Comparison of ENCODE assay signal across 9 cellular contexts in genomic region chr1:247209306-247209900, GRCh38. TPM values are rescaled to one million over a fixed set of nuclear protein-coding genes. Genes with fewer than 3 reads are reported as not detected.
DNase-seq lines count a peak whose midpoint lies in the region; ATAC-seq and TF ChIP-seq lines count a peak whose summit lies in the region.
"Had no signal": no experiment of that assay in that cellular context is flagged by ENCODE, and none has a peak within 500 bp of the region (broad histone marks: within the 10 kb centered on the region; RNA-seq: fewer than 3 reads in every experiment).

No MANE protein-coding gene starts in this region.

- ATAC-seq in WTC11, result 0 out of 2 replicates have a peak, but pooled peaks have one; percentile 3

- POLR2A ChIA-PET in WTC11 (lab: Charles Lee), result no interaction called here

- CTCF ChIA-PET in WTC11 (lab: Charles Lee), result no interaction called here

- intact Hi-C loops in posterior vena cava (cut with DNase I), result no loop called here

- peaks cover 20% of the 10 kb centered on the region for H3K9me3 Mint-ChIP-seq in T-helper 1 cell treated with Interleukin-12 subunit alpha and Interleukin-12 subunit beta and Interleukin-4 antibody, amounts not matched to agents 30 μg/mL and 1 μg/mL, for 36 hours
- no peaks in the 10 kb centered on the region for H3K9me3 Mint-ChIP-seq in WTC11

- H3K4me1 ChIP-seq in iPS-18a (ENCODE audit: control insufficient read depth, low read depth, low read length), result peaks cover 8% of the 10 kb centered on the region
- H3K4me1 ChIP-seq in stomach smooth muscle (ENCODE audit: control insufficient read depth, insufficient read depth, low read length), result peaks cover 13% of the 10 kb centered on the region

- DNase-seq in T-helper 1 cell (no peak), WTC11 (ENCODE audit: low spot score) (no peak), posterior vena cava (ENCODE audit: low spot score) (no peak), superior temporal gyrus (ENCODE audit: extremely low spot score) (no peak), cortex of kidney (lab: John Stamatoyannopoulos, UW) (no peak)
- DNase-seq: NCI-H748 treated with DMSO at 0.1 percent for 48 hours had no signal

- H3K4me1 Mint-ChIP-seq in T-helper 1 cell treated with Interleukin-12 subunit alpha and Interleukin-12 subunit beta and Interleukin-4 antibody, amounts not matched to agents 30 μg/mL and 1 μg/mL, for 36 hours (ENCODE audit: low read depth), result peaks cover 43% of the 10 kb centered on the region
- H3K4me1 Mint-ChIP-seq in WTC11, result peaks cover 33% of the 10 kb centered on the region

- no peak for TF ChIP-seq CTCF in WTC11 (IDR thresholded peaks at IDR 0.05)

- peak overlapping the region; percentile 71 for H3K4me3 ChIP-seq in iPS-18a (ENCODE audit: low read length)
- peak overlapping the region; percentile 77 to 95 for H3K4me3 ChIP-seq in stomach smooth muscle (ENCODE audit: low read length in 2 of 2)

- H3K4me3 Mint-ChIP-seq in T-helper 1 cell treated with Interleukin-12 subunit alpha and Interleukin-12 subunit beta and Interleukin-4 antibody, amounts not matched to agents 30 μg/mL and 1 μg/mL, for 36 hours, result peak overlapping the region; percentile 92
- H3K4me3 Mint-ChIP-seq in WTC11, result peak overlapping the region; percentile 87

- H3K27me3 ChIP-seq in iPS-18a (ENCODE audit: control insufficient read depth, insufficient read depth, low read length), result no peaks in the 10 kb centered on the region
- H3K27me3 ChIP-seq in stomach smooth muscle (ENCODE audit: control insufficient read depth in 1 of 2, insufficient read depth in 2 of 2, low read length in 2 of 2), result no peaks in the 10 kb centered on the region

- H3K9me3 ChIP-seq in iPS-18a (ENCODE audit: control insufficient read depth, low read depth, low read length), result no peaks in the 10 kb centered on the region
- no peaks in the 10 kb centered on the region for H3K9me3 ChIP-seq in stomach smooth muscle (ENCODE audit: control insufficient read depth in 2 of 2, low read length in 2 of 2)

- H3K9ac ChIP-seq in iPS-18a (ENCODE audit: low read length) (peak overlapping the region; percentile 60), stomach smooth muscle (ENCODE audit: low read length in 2 of 2) (peak overlapping the region; percentile 42 to 86)

- H3K27ac ChIP-seq in iPS-18a (ENCODE audit: low read length) (no peak overlapping the region), stomach smooth muscle (ENCODE audit: low read length) (no peak overlapping the region)

- peak overlapping the region; percentile 57 for H3K27ac Mint-ChIP-seq in T-helper 1 cell treated with Interleukin-12 subunit alpha and Interleukin-12 subunit beta and Interleukin-4 antibody, amounts not matched to agents 30 μg/mL and 1 μg/mL, for 36 hours
- H3K27ac Mint-ChIP-seq in WTC11, result no peak overlapping the region

- H3K36me3 Mint-ChIP-seq in T-helper 1 cell treated with Interleukin-12 subunit alpha and Interleukin-12 subunit beta and Interleukin-4 antibody, amounts not matched to agents 30 μg/mL and 1 μg/mL, for 36 hours (ENCODE audit: low read depth), result peaks cover 41% of the 10 kb centered on the region
- H3K36me3 Mint-ChIP-seq in WTC11, result peaks cover 6% of the 10 kb centered on the region; the same call in 1 of the 2 replicates

- H3K27me3 Mint-ChIP-seq in T-helper 1 cell treated with Interleukin-12 subunit alpha and Interleukin-12 subunit beta and Interleukin-4 antibody, amounts not matched to agents 30 μg/mL and 1 μg/mL, for 36 hours (ENCODE audit: low read depth), result no peaks in the 10 kb centered on the region
- H3K27me3 Mint-ChIP-seq in WTC11 (ENCODE audit: low read depth), result no peaks in the 10 kb centered on the region

- H3K36me3 ChIP-seq in iPS-18a (ENCODE audit: control insufficient read depth, low read depth, low read length) (no peaks in the 10 kb centered on the region), stomach smooth muscle (ENCODE audit: control insufficient read depth in 2 of 2, insufficient read depth in 2 of 2, low read length in 2 of 2) (no peaks in the 10 kb centered on the region)

TF ChIP-seq in WTC11, 78 proteins besides CTCF, POLR2A, EP300 and RAD21:
- TF ChIP-seq ZNF219 (CRISPR knock-in tag; IDR thresholded peaks at IDR 0.05; ENCODE audit: borderline replicate concordance), result no peak
- TF ChIP-seq SOX15 (CRISPR knock-in tag; IDR thresholded peaks at IDR 0.05), result no peak
- TF ChIP-seq TEAD4 (CRISPR knock-in tag; IDR thresholded peaks at IDR 0.05), result no peak
- no peak for TF ChIP-seq PRDM15 (CRISPR knock-in tag; IDR thresholded peaks at IDR 0.05)
- no peak for TF ChIP-seq E2F4 (CRISPR knock-in tag; IDR thresholded peaks at IDR 0.05; ENCODE audit: borderline replicate concordance, low read depth)
- TF ChIP-seq ZNF263 (CRISPR knock-in tag; IDR thresholded peaks at IDR 0.05; ENCODE audit: low read depth), result no peak
- TF ChIP-seq FOXP1 (CRISPR knock-in tag; IDR thresholded peaks at IDR 0.05; ENCODE audit: borderline replicate concordance), result no peak
- no peak for TF ChIP-seq TP53 (CRISPR knock-in tag; IDR thresholded peaks at IDR 0.05)

RNA-seq across cellular contexts. Expression of gene ZNF124, which starts 37.6 kb away (rescaled TPM):
- total RNA-seq in WTC11 (2021) (31.8 to 33.8 TPM (median 33.0 TPM) in 3 replicates), posterior vena cava (10 to 100 TPM; 15.5 to 22.9 TPM)

RNA-seq across cellular contexts. Expression of gene VN1R5, which starts 46.5 kb away (rescaled TPM):
- not detected in 3 replicates for total RNA-seq in WTC11 (2021)
- not detected for total RNA-seq in posterior vena cava
